Comparison of ENCODE assay signal across 8 cellular contexts in genomic region chr3:187903697-187904096, GRCh38.
"Had no signal": no experiment of that assay in that cellular context is flagged by ENCODE, and none has a peak within 500 bp of the region (broad histone marks: within the 10 kb centered on the region; RNA-seq: fewer than 3 reads in every experiment).

No MANE protein-coding gene starts in this region.

- ATAC-seq: GM23338, HCT116 had no signal

- H3K9me3 ChIP-seq: HAP-1 had no signal

- H3K4me2 ChIP-seq: GM23338 had no signal

- H3K36me3 Mint-ChIP-seq: IgD-negative memory B cell had no signal

- H3K36me3 ChIP-seq: HAP-1 had no signal

- H3K4me3 Mint-ChIP-seq: GM23338, HFFc6, IgD-negative memory B cell had no signal

- DNase-seq: H7, KBM-7 had no signal

- H3K9me3 Mint-ChIP-seq: GM23338, HFFc6, IgD-negative memory B cell had no signal

- FAIRE-seq: HTR-8/SVneo had no signal

- H3K27ac Mint-ChIP-seq: GM23338, HFFc6, IgD-negative memory B cell had no signal

- H3K4me3 ChIP-seq: GM23338, HAP-1 had no signal

- H2AFZ ChIP-seq: GM23338 had no signal
